8 cellular contexts compared by ENCODE assay signal in the genomic region with DNA sequence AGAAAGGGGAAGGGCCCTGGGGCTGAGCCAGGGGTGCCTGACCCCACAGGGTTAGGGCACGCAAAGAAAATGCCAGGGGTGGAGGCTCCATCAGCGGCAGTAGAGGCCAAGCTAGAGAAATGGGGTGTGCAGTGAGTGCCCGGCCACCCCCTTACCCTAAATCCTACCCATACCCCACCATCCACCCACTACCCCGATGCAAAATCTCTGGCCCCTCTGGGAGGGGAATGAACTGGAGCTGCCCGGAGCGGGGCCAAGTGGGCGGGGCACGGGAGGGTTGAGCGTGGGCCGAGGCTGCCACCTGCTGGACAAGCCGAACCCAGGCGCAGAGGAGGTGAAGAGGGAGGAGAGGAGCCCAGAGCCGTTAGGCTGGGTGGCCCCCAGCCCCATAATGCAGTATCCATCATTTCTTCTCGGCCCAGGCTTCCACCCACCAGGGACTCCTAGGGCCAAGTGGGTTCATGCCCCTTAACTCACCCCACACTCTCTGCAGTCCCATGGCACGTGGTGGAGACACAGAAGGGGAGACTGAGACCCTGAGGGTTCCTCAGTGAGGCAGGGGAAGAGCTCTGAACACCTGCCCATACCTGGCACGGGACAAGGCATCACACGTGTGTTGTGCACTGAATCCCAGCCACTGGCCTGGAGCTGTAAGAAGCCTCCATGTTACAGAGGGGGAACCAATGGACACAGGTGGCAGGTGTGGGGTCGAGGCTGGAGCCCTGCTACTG. TPM values are rescaled to one million over a fixed set of nuclear protein-coding genes. Genes with fewer than 3 reads are reported as not detected.
DNase-seq lines count a peak whose midpoint lies in the region; ATAC-seq and TF ChIP-seq lines count a peak whose summit lies in the region.

No MANE protein-coding gene starts in this region.

- TF ChIP-seq POLR2A in upper lobe of left lung (IDR thresholded peaks at IDR 0.05) = no peak

- DNase-seq in COLO829 (ENCODE audit: low spot score) = peak; percentile 28
- peak in 60 of 76 experiments; percentile 1 to 74 (median 38) for DNase-seq in HUDEP-2 (lab: John Stamatoyannopoulos, UW; ENCODE audit: unreplicated experiment in 76 of 76)
- DNase-seq in SJSA1 (ENCODE audit: low read depth in 1 of 2, low spot score in 2 of 2) = peak; percentile 48 to 78
- DNase-seq in activated naive CD4-positive, alpha-beta T cell (lab: John Stamatoyannopoulos, UW) = peak; percentile 35 to 61 (median 48)
- DNase-seq in germinal center (ENCODE audit: low spot score) = peak; percentile 80
- DNase-seq in upper lobe of left lung = peak; percentile 73 to 97

- H3K4me2 ChIP-seq in parathyroid adenoma (ENCODE audit: low read length) = peak overlapping the region; percentile 53

- H3K27ac ChIP-seq in SJSA1 = no peak overlapping the region
- no peak overlapping the region for H3K27ac ChIP-seq in parathyroid adenoma
- H3K27ac ChIP-seq in upper lobe of left lung = peak overlapping the region in 1 of 4 donors; percentile 21

- H3K36me3 ChIP-seq in SJSA1 (no peaks in the 10 kb centered on the region), parathyroid adenoma (ENCODE audit: control insufficient read depth, insufficient read depth, low read length) (no peaks in the 10 kb centered on the region), upper lobe of left lung (no peaks in the 10 kb centered on the region)

- H3K79me2 ChIP-seq in parathyroid adenoma = no peaks in the 10 kb centered on the region

- H3K4me1 ChIP-seq in SJSA1 (replicated peaks) = no peaks in the 10 kb centered on the region
- H3K4me1 ChIP-seq in parathyroid adenoma = no peaks in the 10 kb centered on the region
- H3K4me1 ChIP-seq in upper lobe of left lung = peaks cover 0 to 6% (median 2%) of the 10 kb centered on the region in 4 donors

- ATAC-seq in upper lobe of left lung (ENCODE audit: low FRiP score in 2 of 2) = peak; percentile 68 to 86
- ATAC-seq in GM21529 (IDR thresholded peaks at IDR 0.05; ENCODE audit: unreplicated experiment) = no peak

- WGBS in upper lobe of left lung, 2 donors = 0 to 10% methylated on average over 4 to 18 of the region's 18 CpGs

- H3K9me3 ChIP-seq in SJSA1 (replicated peaks) (no peaks in the 10 kb centered on the region), parathyroid adenoma (ENCODE audit: control insufficient read depth, low read length) (no peaks in the 10 kb centered on the region), upper lobe of left lung (no peaks in the 10 kb centered on the region)

- TF ChIP-seq CTCF in parathyroid adenoma (IDR thresholded peaks at IDR 0.05) (peak; percentile 76), upper lobe of left lung (IDR thresholded peaks at IDR 0.05) (peak; percentile 80 to 93 (median 90))

- no peak overlapping the region for H2AFZ ChIP-seq in parathyroid adenoma

- no peak for TF ChIP-seq EP300 in upper lobe of left lung (IDR thresholded peaks at IDR 0.05)

- no peak overlapping the region for H3K9ac ChIP-seq in parathyroid adenoma

- H3K27me3 ChIP-seq in SJSA1 (replicated peaks) (no peaks in the 10 kb centered on the region), parathyroid adenoma (ENCODE audit: control insufficient read depth, insufficient read depth, low read length) (peaks cover 2% of the 10 kb centered on the region), upper lobe of left lung (no peaks in the 10 kb centered on the region)

- H3K4me3 ChIP-seq in SJSA1 (no peak overlapping the region), parathyroid adenoma (ENCODE audit: low read depth, low read length) (no peak overlapping the region), upper lobe of left lung (no peak overlapping the region)

RNA-seq across cellular contexts. Expression of a gene that starts 1.4 kb away (rescaled TPM):
- total RNA-seq in SJSA1 (2014; rRNA removed; shearing (Covaris generic)) = not detected in 2 replicates
- total RNA-seq in upper lobe of left lung = 100 to 1,000 TPM; 188 to 817 (median 529) TPM

RNA-seq across cellular contexts. Expression of a gene that starts 5.6 kb away (rescaled TPM):
- total RNA-seq in SJSA1 (2014; rRNA removed; shearing (Covaris generic)) = not detected in 2 replicates
- total RNA-seq in upper lobe of left lung = 1,000 to 10,000 TPM in 1 of 6 donors, 100 to 1,000 TPM in 5; 180 to 1,142 (median 556) TPM

RNA-seq across cellular contexts. Expression of a gene that starts 11.0 kb away (rescaled TPM):
- not detected in 2 replicates for total RNA-seq in SJSA1 (2014; rRNA removed; shearing (Covaris generic))
- 1,000 to 10,000 TPM in 4 of 6 donors, 100 to 1,000 TPM in 2; 391 to 1,763 (median 1,026) TPM for total RNA-seq in upper lobe of left lung

Comparison
In these comparisons a context has a peak if more than half of its experiments do, and no peak if none do; other contexts are left out.
1. DNase-seq: peak in every context shown above with its lines; median percentile 85 in upper lobe of left lung; 80 in germinal center; 63 in SJSA1; 48 in activated naive CD4-positive, alpha-beta T cell; 38 in HUDEP-2; 28 in COLO829.
2. RNA of a gene that starts 1.4 kb away (total RNA-seq): 188 to 817 TPM in upper lobe of left lung; not detected in SJSA1; every median in the first group is over 100 times any median in the second.
3. RNA of a gene that starts 5.6 kb away (total RNA-seq): 180 to 1,142 TPM in upper lobe of left lung; not detected in SJSA1; every median in the first group is over 100 times any median in the second.
4. RNA of a gene that starts 11.0 kb away (total RNA-seq): 391 to 1,763 TPM in upper lobe of left lung; not detected in SJSA1; every median in the first group is over 100 times any median in the second.